ENCODE assay signal across 1 cellular context in the genomic region with DNA sequence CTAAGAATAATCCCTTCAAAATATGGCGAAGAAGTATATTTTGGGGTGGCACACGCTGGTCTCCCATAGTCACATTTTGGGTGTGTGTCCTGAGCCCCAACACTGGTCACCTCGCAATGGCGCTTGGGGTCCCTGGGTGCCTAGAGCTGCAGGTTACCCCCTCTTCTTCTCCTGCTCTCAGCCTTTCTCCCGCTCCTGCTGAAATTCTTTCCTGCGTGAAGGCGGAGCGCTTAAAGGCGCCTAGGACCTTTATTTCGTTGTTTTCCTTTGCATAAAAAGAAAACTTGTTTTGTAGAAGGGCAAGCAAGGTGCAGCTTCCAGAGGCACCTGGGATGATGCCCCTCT.
TF ChIP-seq lines count a peak whose summit lies in the region.

No MANE protein-coding gene starts in this region.

TF ChIP-seq in IMR-90, 13 proteins besides CTCF, POLR2A, EP300 and RAD21 (continued from another document):
- TF ChIP-seq, protein P1, sequence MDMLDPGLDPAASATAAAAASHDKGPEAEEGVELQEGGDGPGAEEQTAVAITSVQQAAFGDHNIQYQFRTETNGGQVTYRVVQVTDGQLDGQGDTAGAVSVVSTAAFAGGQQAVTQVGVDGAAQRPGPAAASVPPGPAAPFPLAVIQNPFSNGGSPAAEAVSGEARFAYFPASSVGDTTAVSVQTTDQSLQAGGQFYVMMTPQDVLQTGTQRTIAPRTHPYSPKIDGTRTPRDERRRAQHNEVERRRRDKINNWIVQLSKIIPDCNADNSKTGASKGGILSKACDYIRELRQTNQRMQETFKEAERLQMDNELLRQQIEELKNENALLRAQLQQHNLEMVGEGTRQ (IDR thresholded peaks at IDR 0.05; ENCODE audit: low read depth, low read length): no peak
- TF ChIP-seq FOS (IDR thresholded peaks at IDR 0.05; ENCODE audit: low read depth, low read length) (no peak), MAFK (IDR thresholded peaks at IDR 0.05; ENCODE audit: low read depth, low read length) (no peak), CEBPB (IDR thresholded peaks at IDR 0.05; ENCODE audit: low read depth, low read length) (no peak), MXI1 (IDR thresholded peaks at IDR 0.05; ENCODE audit: borderline replicate concordance, low read depth, low read length) (no peak), BHLHE40 (IDR thresholded peaks at IDR 0.05; ENCODE audit: low read depth, low read length) (no peak), RFX5 (IDR thresholded peaks at IDR 0.05; ENCODE audit: low read depth, low read length) (no peak), CHD1 (IDR thresholded peaks at IDR 0.05; ENCODE audit: low read depth, low read length) (no peak), MAZ (IDR thresholded peaks at IDR 0.05; ENCODE audit: borderline replicate concordance, low read depth, low read length) (no peak), SMC3 (IDR thresholded peaks at IDR 0.05; ENCODE audit: low read depth, low read length) (no peak)
- TF ChIP-seq, protein P2, sequence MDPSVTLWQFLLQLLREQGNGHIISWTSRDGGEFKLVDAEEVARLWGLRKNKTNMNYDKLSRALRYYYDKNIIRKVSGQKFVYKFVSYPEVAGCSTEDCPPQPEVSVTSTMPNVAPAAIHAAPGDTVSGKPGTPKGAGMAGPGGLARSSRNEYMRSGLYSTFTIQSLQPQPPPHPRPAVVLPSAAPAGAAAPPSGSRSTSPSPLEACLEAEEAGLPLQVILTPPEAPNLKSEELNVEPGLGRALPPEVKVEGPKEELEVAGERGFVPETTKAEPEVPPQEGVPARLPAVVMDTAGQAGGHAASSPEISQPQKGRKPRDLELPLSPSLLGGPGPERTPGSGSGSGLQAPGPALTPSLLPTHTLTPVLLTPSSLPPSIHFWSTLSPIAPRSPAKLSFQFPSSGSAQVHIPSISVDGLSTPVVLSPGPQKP (IDR thresholded peaks at IDR 0.05; ENCODE audit: borderline replicate concordance, low read depth, low read length): no peak
